In the genomic region with DNA sequence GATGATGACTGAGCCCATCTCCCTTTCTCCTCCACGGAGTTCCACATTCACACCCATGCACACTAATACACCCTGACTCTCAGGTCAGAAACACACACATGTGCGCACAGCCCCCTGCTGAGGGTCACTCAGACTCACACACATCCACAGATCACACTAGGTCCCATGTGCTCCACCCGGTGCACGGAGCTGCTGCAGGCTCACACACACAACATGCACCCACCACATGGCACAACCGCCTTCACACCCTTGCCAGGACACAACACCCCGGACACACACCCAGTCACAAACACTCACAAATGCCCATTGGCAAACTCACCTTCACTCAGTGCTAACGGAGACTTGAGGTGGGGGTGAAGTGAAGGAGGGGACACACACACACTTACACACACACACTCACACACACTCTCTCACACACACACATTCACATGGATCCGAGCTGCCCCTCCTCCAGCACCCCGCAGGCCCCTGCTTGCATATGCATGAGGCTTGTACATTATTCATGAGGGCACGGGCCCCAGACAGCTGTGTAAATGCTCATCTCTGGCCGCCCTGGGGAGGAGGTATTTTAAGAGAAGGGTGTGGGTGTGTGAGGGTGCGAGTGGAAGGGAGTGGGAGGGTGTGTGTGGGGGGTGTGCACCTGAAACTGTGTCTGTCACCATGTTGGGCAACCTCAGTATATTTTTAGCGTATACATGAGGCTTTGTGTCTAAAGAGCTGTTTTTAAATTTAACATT, we compare ENCODE assay signal across 1 cellular context.
TF ChIP-seq lines count a peak whose summit lies in the region.

No MANE protein-coding gene starts in this region.

TF ChIP-seq in K562, 482 proteins besides CTCF, POLR2A, EP300 and RAD21:
- TF ChIP-seq TAF9B (IDR thresholded peaks at IDR 0.05; ENCODE audit: partially characterized antibody) (no peak), ZNF436 (CRISPR knock-in tag; IDR thresholded peaks at IDR 0.05) (no peak), FOXP1 (CRISPR knock-in tag; IDR thresholded peaks at IDR 0.05) (no peak), HSF4 (CRISPR knock-in tag; IDR thresholded peaks at IDR 0.05; ENCODE audit: borderline replicate concordance) (no peak), FIP1L1 (IDR thresholded peaks at IDR 0.05; ENCODE audit: low read depth, low read length, poor library complexity, severe bottlenecking) (no peak)
TF ChIP-seq in K562: peak in this region for 0.
